19 cellular contexts compared by ENCODE assay signal in the genomic region with DNA sequence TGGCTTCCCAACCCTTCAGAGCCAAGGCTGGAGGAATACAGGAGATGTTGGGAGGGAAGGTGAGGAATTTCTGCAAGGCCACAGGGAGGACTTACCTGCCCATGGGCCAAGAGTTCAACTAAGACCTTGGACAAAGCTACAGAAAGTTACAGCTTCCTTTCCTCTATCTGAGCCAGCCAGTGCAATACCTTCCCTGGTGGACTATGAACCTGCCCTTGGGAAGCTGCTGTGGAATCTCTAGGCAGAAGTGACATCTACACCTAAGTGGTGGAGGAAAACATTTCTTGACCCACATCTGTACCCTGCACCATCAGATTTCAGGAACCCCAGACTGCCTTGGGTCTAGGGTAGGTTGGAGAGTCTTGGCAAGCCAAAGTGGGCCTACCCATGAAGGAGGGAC.
"Had no signal": no experiment of that assay in that cellular context is flagged by ENCODE, and none has a peak within 500 bp of the region (broad histone marks: within the 10 kb centered on the region; RNA-seq: fewer than 3 reads in every experiment).

No MANE protein-coding gene starts in this region.

- DNase-seq: activated gamma-delta T cell had no signal

- H3K4me1 ChIP-seq: ascending aorta had no signal

- H3K9me3 ChIP-seq: ascending aorta had no signal

- H3K27me3 Mint-ChIP-seq: activated CD4-positive, alpha-beta T cell treated with anti-CD3 and anti-CD28 coated beads for 36 hours; activated naive CD4-positive, alpha-beta T cell treated with anti-CD3 and anti-CD28 coated beads, Interleukin-2, amount 50 U/mL, for 24 hours; activated naive CD8-positive, alpha-beta T cell; activated naive CD8-positive, alpha-beta T cell treated with anti-CD3 and anti-CD28 coated beads, Interleukin-2, amount 10 ng/mL, durations not matched to agents 7 days and 5 days; activated naive CD8-positive, alpha-beta T cell treated with anti-CD3 and anti-CD28 coated beads, Interleukin-2, amount 50 U/mL, for 24 hours; activated T-cell treated with anti-CD3 and anti-CD28 coated beads, Interleukin-2, amount 50 U/mL, for 24 hours; brain; central memory CD8-positive, alpha-beta T cell had no signal

- H3K4me3 Mint-ChIP-seq: activated CD4-positive, alpha-beta memory T cell treated with anti-CD3 and anti-CD28 coated beads, Interleukin-2, amount 10 ng/mL, durations not matched to agents 7 days and 5 days; activated CD4-positive, alpha-beta T cell treated with anti-CD3 and anti-CD28 coated beads for 36 hours; activated CD4-positive, alpha-beta T cell treated with anti-CD3 and anti-CD28 coated beads, Interleukin-2, amount 10 ng/mL, durations not matched to agents 7 days and 5 days; activated CD8-positive, alpha-beta memory T cell treated with anti-CD3 and anti-CD28 coated beads, Interleukin-2, amount 10 ng/mL, durations not matched to agents 7 days and 5 days; activated naive CD4-positive, alpha-beta T cell treated with anti-CD3 and anti-CD28 coated beads, Interleukin-2, amount 10 ng/mL, durations not matched to agents 7 days and 5 days; activated naive CD4-positive, alpha-beta T cell treated with anti-CD3 and anti-CD28 coated beads, Interleukin-2, amount 50 U/mL, for 24 hours; activated naive CD8-positive, alpha-beta T cell; activated naive CD8-positive, alpha-beta T cell treated with anti-CD3 and anti-CD28 coated beads, Interleukin-2, amount 10 ng/mL, durations not matched to agents 7 days and 5 days; activated naive CD8-positive, alpha-beta T cell treated with anti-CD3 and anti-CD28 coated beads, Interleukin-2, amount 50 U/mL, for 24 hours; activated T-cell treated with anti-CD3 and anti-CD28 coated beads, Interleukin-2, amount 50 U/mL, for 24 hours; brain; central memory CD8-positive, alpha-beta T cell; T-helper 1 cell treated with Interleukin-12 subunit alpha and Interleukin-12 subunit beta and Interleukin-4 antibody, amounts not matched to agents 30 μg/mL and 1 μg/mL, for 36 hours; WTC11 had no signal

- H3K4me3 ChIP-seq: ascending aorta, cardiac muscle cell had no signal

- H3K36me3 ChIP-seq: ascending aorta, cardiac muscle cell, WERI-Rb-1 had no signal

- H3K36me3 Mint-ChIP-seq: activated CD8-positive, alpha-beta memory T cell treated with anti-CD3 and anti-CD28 coated beads, Interleukin-2, amount 10 ng/mL, durations not matched to agents 7 days and 5 days; activated naive CD4-positive, alpha-beta T cell treated with anti-CD3 and anti-CD28 coated beads, Interleukin-2, amount 10 ng/mL, durations not matched to agents 7 days and 5 days; activated naive CD4-positive, alpha-beta T cell treated with anti-CD3 and anti-CD28 coated beads, Interleukin-2, amount 50 U/mL, for 24 hours; activated naive CD8-positive, alpha-beta T cell; activated naive CD8-positive, alpha-beta T cell treated with anti-CD3 and anti-CD28 coated beads, Interleukin-2, amount 10 ng/mL, durations not matched to agents 7 days and 5 days; brain; WTC11 had no signal

- H3K27ac Mint-ChIP-seq: activated CD4-positive, alpha-beta memory T cell treated with anti-CD3 and anti-CD28 coated beads, Interleukin-2, amount 10 ng/mL, durations not matched to agents 7 days and 5 days; activated CD4-positive, alpha-beta T cell treated with anti-CD3 and anti-CD28 coated beads for 36 hours; activated CD4-positive, alpha-beta T cell treated with anti-CD3 and anti-CD28 coated beads, Interleukin-2, amount 10 ng/mL, durations not matched to agents 7 days and 5 days; activated CD8-positive, alpha-beta memory T cell treated with anti-CD3 and anti-CD28 coated beads, Interleukin-2, amount 10 ng/mL, durations not matched to agents 7 days and 5 days; activated naive CD4-positive, alpha-beta T cell treated with anti-CD3 and anti-CD28 coated beads, Interleukin-2, amount 10 ng/mL, durations not matched to agents 7 days and 5 days; activated naive CD4-positive, alpha-beta T cell treated with anti-CD3 and anti-CD28 coated beads, Interleukin-2, amount 50 U/mL, for 24 hours; activated naive CD8-positive, alpha-beta T cell; activated naive CD8-positive, alpha-beta T cell treated with anti-CD3 and anti-CD28 coated beads, Interleukin-2, amount 10 ng/mL, durations not matched to agents 7 days and 5 days; activated naive CD8-positive, alpha-beta T cell treated with anti-CD3 and anti-CD28 coated beads, Interleukin-2, amount 50 U/mL, for 24 hours; activated T-cell treated with anti-CD3 and anti-CD28 coated beads, Interleukin-2, amount 50 U/mL, for 24 hours; activated T-helper 2 cell treated with anti-CD3 and anti-CD28 coated beads, Interferon-gamma antibody, Interleukin-2, Interleukin-4, amounts not matched to agents 10 μg/mL and 5 μg/mL and 100 μg/mL, durations not matched to agents 14 hours and 24 hours and 36 hours; brain; T-helper 1 cell treated with Interleukin-12 subunit alpha and Interleukin-12 subunit beta and Interleukin-4 antibody, amounts not matched to agents 30 μg/mL and 1 μg/mL, for 36 hours; WTC11 had no signal

- H3K9me3 Mint-ChIP-seq: activated CD4-positive, alpha-beta memory T cell treated with anti-CD3 and anti-CD28 coated beads, Interleukin-2, amount 10 ng/mL, durations not matched to agents 7 days and 5 days; activated CD4-positive, alpha-beta T cell treated with anti-CD3 and anti-CD28 coated beads, Interleukin-2, amount 10 ng/mL, durations not matched to agents 7 days and 5 days; activated naive CD4-positive, alpha-beta T cell treated with anti-CD3 and anti-CD28 coated beads, Interleukin-2, amount 10 ng/mL, durations not matched to agents 7 days and 5 days; activated naive CD4-positive, alpha-beta T cell treated with anti-CD3 and anti-CD28 coated beads, Interleukin-2, amount 50 U/mL, for 24 hours; activated naive CD8-positive, alpha-beta T cell treated with anti-CD3 and anti-CD28 coated beads, Interleukin-2, amount 10 ng/mL, durations not matched to agents 7 days and 5 days; activated naive CD8-positive, alpha-beta T cell treated with anti-CD3 and anti-CD28 coated beads, Interleukin-2, amount 50 U/mL, for 24 hours; activated T-cell treated with anti-CD3 and anti-CD28 coated beads, Interleukin-2, amount 50 U/mL, for 24 hours; activated T-helper 2 cell treated with anti-CD3 and anti-CD28 coated beads, Interferon-gamma antibody, Interleukin-2, Interleukin-4, amounts not matched to agents 10 μg/mL and 5 μg/mL and 100 μg/mL, durations not matched to agents 14 hours and 24 hours and 36 hours; central memory CD8-positive, alpha-beta T cell; T-helper 1 cell treated with Interleukin-12 subunit alpha and Interleukin-12 subunit beta and Interleukin-4 antibody, amounts not matched to agents 30 μg/mL and 1 μg/mL, for 36 hours; WTC11 had no signal

- H3K4me1 Mint-ChIP-seq: activated CD4-positive, alpha-beta memory T cell treated with anti-CD3 and anti-CD28 coated beads, Interleukin-2, amount 10 ng/mL, durations not matched to agents 7 days and 5 days; activated CD4-positive, alpha-beta T cell treated with anti-CD3 and anti-CD28 coated beads for 36 hours; activated CD4-positive, alpha-beta T cell treated with anti-CD3 and anti-CD28 coated beads, Interleukin-2, amount 10 ng/mL, durations not matched to agents 7 days and 5 days; activated CD8-positive, alpha-beta memory T cell treated with anti-CD3 and anti-CD28 coated beads, Interleukin-2, amount 10 ng/mL, durations not matched to agents 7 days and 5 days; activated naive CD4-positive, alpha-beta T cell treated with anti-CD3 and anti-CD28 coated beads, Interleukin-2, amount 10 ng/mL, durations not matched to agents 7 days and 5 days; activated naive CD4-positive, alpha-beta T cell treated with anti-CD3 and anti-CD28 coated beads, Interleukin-2, amount 50 U/mL, for 24 hours; activated naive CD8-positive, alpha-beta T cell treated with anti-CD3 and anti-CD28 coated beads, Interleukin-2, amount 10 ng/mL, durations not matched to agents 7 days and 5 days; activated naive CD8-positive, alpha-beta T cell treated with anti-CD3 and anti-CD28 coated beads, Interleukin-2, amount 50 U/mL, for 24 hours; brain; central memory CD8-positive, alpha-beta T cell; WTC11 had no signal

- H3K27me3 ChIP-seq: ascending aorta, cardiac muscle cell had no signal

- H3K27ac ChIP-seq: ascending aorta, cardiac muscle cell, WERI-Rb-1 had no signal
